1 cellular context compared by ENCODE assay signal in the genomic region with DNA sequence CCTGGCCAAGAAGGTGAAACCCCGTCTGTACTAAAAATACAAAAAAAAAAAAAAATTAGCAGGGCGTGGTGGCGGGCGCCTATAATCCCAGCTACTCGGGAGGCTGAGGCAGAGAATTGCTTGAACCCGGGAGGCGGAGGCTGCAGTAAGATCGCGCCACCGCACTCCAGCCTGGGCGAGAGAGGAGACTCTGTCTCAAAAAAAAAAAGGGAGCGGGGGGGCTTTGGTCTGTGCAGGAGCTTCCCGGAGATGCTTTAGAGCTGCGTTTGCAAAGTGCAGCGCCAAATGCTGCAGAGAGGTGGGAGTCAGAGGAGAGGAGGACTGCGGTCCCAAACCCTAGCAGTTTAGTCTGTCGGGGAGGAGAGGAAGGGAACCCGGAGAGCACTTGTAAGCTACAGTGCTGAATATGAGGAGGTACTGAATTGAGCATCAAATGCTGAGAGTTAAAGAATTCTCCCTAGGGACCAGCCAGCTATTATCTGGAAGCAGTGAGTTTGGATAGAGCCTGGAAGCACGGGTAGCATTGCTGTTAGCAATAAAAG.
TF ChIP-seq lines count a peak whose summit lies in the region.

No MANE protein-coding gene starts in this region.

TF ChIP-seq in HEK293, 187 proteins besides CTCF, POLR2A, EP300 and RAD21 (continued from another document and continues in another):
- TF ChIP-seq, protein P1, sequence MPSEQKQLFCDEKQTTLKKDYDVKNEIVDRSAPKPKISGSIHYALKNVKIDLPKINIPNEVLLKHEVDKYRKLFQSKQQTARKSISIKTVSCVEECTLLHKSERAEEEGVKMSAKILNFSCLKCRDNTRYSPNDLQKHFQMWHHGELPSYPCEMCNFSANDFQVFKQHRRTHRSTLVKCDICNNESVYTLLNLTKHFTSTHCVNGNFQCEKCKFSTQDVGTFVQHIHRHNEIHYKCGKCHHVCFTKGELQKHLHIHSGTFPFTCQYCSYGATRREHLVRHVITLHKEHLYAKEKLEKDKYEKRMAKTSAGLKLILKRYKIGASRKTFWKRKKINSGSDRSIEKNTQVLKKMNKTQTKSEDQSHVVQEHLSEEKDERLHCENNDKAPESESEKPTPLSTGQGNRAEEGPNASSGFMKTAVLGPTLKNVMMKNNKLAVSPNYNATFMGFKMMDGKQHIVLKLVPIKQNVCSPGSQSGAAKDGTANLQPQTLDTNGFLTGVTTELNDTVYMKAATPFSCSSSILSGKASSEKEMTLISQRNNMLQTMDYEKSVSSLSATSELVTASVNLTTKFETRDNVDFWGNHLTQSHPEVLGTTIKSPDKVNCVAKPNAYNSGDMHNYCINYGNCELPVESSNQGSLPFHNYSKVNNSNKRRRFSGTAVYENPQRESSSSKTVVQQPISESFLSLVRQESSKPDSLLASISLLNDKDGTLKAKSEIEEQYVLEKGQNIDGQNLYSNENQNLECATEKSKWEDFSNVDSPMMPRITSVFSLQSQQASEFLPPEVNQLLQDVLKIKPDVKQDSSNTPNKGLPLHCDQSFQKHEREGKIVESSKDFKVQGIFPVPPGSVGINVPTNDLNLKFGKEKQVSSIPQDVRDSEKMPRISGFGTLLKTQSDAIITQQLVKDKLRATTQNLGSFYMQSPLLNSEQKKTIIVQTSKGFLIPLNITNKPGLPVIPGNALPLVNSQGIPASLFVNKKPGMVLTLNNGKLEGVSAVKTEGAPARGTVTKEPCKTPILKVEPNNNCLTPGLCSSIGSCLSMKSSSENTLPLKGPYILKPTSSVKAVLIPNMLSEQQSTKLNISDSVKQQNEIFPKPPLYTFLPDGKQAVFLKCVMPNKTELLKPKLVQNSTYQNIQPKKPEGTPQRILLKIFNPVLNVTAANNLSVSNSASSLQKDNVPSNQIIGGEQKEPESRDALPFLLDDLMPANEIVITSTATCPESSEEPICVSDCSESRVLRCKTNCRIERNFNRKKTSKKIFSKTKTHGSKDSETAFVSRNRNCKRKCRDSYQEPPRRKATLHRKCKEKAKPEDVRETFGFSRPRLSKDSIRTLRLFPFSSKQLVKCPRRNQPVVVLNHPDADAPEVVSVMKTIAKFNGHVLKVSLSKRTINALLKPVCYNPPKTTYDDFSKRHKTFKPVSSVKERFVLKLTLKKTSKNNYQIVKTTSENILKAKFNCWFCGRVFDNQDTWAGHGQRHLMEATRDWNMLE (tag by site-specific recombination; conservative IDR thresholded peaks at IDR 0.05; ENCODE audit: low read depth), result no peak
- no peak for TF ChIP-seq ZNF626 (tag by site-specific recombination; IDR thresholded peaks at IDR 0.05)
- no peak for TF ChIP-seq ZNF555 (tag by site-specific recombination; conservative IDR thresholded peaks at IDR 0.05)
- no peak for TF ChIP-seq ZNF23 (tag by site-specific recombination; IDR thresholded peaks at IDR 0.05; ENCODE audit: borderline replicate concordance)
- 0 out of 2 replicates have a peak, but pooled peaks have one; percentile 38 for TF ChIP-seq ZNF843 (tag by site-specific recombination; IDR thresholded peaks at IDR 0.05)
- no peak for TF ChIP-seq ZNF2 (tag by site-specific recombination; IDR thresholded peaks at IDR 0.05)
- 0 out of 2 replicates have a peak, but pooled peaks have one; percentile 27 for TF ChIP-seq ZBTB48 (tag by site-specific recombination; IDR thresholded peaks at IDR 0.05)
- no peak for TF ChIP-seq HOXA7 (CRISPR knock-in tag; IDR thresholded peaks at IDR 0.05; ENCODE audit: borderline replicate concordance)
- TF ChIP-seq, protein P2, sequence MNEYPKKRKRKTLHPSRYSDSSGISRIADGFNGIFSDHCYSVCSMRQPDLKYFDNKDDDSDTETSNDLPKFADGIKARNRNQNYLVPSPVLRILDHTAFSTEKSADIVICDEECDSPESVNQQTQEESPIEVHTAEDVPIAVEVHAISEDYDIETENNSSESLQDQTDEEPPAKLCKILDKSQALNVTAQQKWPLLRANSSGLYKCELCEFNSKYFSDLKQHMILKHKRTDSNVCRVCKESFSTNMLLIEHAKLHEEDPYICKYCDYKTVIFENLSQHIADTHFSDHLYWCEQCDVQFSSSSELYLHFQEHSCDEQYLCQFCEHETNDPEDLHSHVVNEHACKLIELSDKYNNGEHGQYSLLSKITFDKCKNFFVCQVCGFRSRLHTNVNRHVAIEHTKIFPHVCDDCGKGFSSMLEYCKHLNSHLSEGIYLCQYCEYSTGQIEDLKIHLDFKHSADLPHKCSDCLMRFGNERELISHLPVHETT (tag by site-specific recombination; IDR thresholded peaks at IDR 0.05), result no peak; the same call in 1 of the 2 replicates
- TF ChIP-seq ZNF416 (tag by site-specific recombination; IDR thresholded peaks at IDR 0.05), result no peak
- TF ChIP-seq, protein P3, sequence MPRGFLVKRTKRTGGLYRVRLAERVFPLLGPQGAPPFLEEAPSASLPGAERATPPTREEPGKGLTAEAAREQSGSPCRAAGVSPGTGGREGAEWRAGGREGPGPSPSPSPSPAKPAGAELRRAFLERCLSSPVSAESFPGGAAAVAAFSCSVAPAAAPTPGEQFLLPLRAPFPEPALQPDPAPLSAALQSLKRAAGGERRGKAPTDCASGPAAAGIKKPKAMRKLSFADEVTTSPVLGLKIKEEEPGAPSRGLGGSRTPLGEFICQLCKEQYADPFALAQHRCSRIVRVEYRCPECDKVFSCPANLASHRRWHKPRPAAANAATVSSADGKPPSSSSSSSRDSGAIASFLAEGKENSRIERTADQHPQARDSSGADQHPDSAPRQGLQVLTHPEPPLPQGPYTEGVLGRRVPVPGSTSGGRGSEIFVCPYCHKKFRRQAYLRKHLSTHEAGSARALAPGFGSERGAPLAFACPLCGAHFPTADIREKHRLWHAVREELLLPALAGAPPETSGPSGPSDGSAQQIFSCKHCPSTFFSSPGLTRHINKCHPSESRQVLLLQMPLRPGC (tag by site-specific recombination; IDR thresholded peaks at IDR 0.05), result no peak
- no peak for TF ChIP-seq ZNF132 (tag by site-specific recombination; IDR thresholded peaks at IDR 0.05; ENCODE audit: borderline replicate concordance)
- TF ChIP-seq ZNF292 (tag by site-specific recombination; IDR thresholded peaks at IDR 0.05; ENCODE audit: borderline replicate concordance, low read depth), result no peak
- no peak for TF ChIP-seq ZNF654 (tag by site-specific recombination; IDR thresholded peaks at IDR 0.05; ENCODE audit: low read depth)
- no peak for TF ChIP-seq ZNF202 (tag by site-specific recombination; IDR thresholded peaks at IDR 0.05; ENCODE audit: borderline replicate concordance)
- TF ChIP-seq BCL11A (tag by site-specific recombination; IDR thresholded peaks at IDR 0.05; ENCODE audit: low read depth), result no peak; the same call in 1 of the 2 replicates
- TF ChIP-seq SCRT2 (tag by site-specific recombination; IDR thresholded peaks at IDR 0.05), result no peak
- TF ChIP-seq, protein P4, sequence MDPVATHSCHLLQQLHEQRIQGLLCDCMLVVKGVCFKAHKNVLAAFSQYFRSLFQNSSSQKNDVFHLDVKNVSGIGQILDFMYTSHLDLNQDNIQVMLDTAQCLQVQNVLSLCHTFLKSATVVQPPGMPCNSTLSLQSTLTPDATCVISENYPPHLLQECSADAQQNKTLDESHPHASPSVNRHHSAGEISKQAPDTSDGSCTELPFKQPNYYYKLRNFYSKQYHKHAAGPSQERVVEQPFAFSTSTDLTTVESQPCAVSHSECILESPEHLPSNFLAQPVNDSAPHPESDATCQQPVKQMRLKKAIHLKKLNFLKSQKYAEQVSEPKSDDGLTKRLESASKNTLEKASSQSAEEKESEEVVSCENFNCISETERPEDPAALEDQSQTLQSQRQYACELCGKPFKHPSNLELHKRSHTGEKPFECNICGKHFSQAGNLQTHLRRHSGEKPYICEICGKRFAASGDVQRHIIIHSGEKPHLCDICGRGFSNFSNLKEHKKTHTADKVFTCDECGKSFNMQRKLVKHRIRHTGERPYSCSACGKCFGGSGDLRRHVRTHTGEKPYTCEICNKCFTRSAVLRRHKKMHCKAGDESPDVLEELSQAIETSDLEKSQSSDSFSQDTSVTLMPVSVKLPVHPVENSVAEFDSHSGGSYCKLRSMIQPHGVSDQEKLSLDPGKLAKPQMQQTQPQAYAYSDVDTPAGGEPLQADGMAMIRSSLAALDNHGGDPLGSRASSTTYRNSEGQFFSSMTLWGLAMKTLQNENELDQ (tag by site-specific recombination; IDR thresholded peaks at IDR 0.05; ENCODE audit: low read depth), result no peak
- no peak for TF ChIP-seq ZBTB21 (tag by site-specific recombination; IDR thresholded peaks at IDR 0.05)
- TF ChIP-seq ZNF10 (tag by site-specific recombination; IDR thresholded peaks at IDR 0.05), result no peak
- no peak for TF ChIP-seq ZNF658 (tag by site-specific recombination; IDR thresholded peaks at IDR 0.05)
- TF ChIP-seq, protein P5, sequence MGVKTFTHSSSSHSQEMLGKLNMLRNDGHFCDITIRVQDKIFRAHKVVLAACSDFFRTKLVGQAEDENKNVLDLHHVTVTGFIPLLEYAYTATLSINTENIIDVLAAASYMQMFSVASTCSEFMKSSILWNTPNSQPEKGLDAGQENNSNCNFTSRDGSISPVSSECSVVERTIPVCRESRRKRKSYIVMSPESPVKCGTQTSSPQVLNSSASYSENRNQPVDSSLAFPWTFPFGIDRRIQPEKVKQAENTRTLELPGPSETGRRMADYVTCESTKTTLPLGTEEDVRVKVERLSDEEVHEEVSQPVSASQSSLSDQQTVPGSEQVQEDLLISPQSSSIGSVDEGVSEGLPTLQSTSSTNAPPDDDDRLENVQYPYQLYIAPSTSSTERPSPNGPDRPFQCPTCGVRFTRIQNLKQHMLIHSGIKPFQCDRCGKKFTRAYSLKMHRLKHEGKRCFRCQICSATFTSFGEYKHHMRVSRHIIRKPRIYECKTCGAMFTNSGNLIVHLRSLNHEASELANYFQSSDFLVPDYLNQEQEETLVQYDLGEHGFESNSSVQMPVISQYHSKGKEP (tag by site-specific recombination; IDR thresholded peaks at IDR 0.05), result no peak
- no peak for TF ChIP-seq HOXC10 (CRISPR knock-in tag; IDR thresholded peaks at IDR 0.05)
- no peak for TF ChIP-seq ZNF138 (tag by site-specific recombination; IDR thresholded peaks at IDR 0.05; ENCODE audit: borderline replicate concordance)
- peak; percentile 47; the same call in 1 of the 2 replicates for TF ChIP-seq KLF1 (tag by site-specific recombination; IDR thresholded peaks at IDR 0.05)
- no peak; the same call in 1 of the 2 replicates for TF ChIP-seq ZNF76 (tag by site-specific recombination; IDR thresholded peaks at IDR 0.05; ENCODE audit: borderline replicate concordance, low read depth)
- no peak for TF ChIP-seq GLIS2 (tag by site-specific recombination; IDR thresholded peaks at IDR 0.05)
- TF ChIP-seq ZNF707 (tag by site-specific recombination; IDR thresholded peaks at IDR 0.05), result no peak
- no peak for TF ChIP-seq ZNF223 (tag by site-specific recombination; IDR thresholded peaks at IDR 0.05)
- no peak for TF ChIP-seq ZNF16 (tag by site-specific recombination; IDR thresholded peaks at IDR 0.05; ENCODE audit: low read depth)
- no peak for TF ChIP-seq ZNF214 (tag by site-specific recombination; IDR thresholded peaks at IDR 0.05; ENCODE audit: borderline replicate concordance)
- no peak for TF ChIP-seq ZNF521 (tag by site-specific recombination; IDR thresholded peaks at IDR 0.05)
- no peak; the same call in none of the 2 replicates for TF ChIP-seq ZFHX2 (tag by site-specific recombination; conservative IDR thresholded peaks at IDR 0.05)
- TF ChIP-seq REPIN1 (tag by site-specific recombination; IDR thresholded peaks at IDR 0.05; ENCODE audit: low read depth), result no peak
- TF ChIP-seq ZNF473 (tag by site-specific recombination; IDR thresholded peaks at IDR 0.05), result no peak
- TF ChIP-seq ZNF747 (tag by site-specific recombination; IDR thresholded peaks at IDR 0.05), result no peak
- TF ChIP-seq, protein P6, sequence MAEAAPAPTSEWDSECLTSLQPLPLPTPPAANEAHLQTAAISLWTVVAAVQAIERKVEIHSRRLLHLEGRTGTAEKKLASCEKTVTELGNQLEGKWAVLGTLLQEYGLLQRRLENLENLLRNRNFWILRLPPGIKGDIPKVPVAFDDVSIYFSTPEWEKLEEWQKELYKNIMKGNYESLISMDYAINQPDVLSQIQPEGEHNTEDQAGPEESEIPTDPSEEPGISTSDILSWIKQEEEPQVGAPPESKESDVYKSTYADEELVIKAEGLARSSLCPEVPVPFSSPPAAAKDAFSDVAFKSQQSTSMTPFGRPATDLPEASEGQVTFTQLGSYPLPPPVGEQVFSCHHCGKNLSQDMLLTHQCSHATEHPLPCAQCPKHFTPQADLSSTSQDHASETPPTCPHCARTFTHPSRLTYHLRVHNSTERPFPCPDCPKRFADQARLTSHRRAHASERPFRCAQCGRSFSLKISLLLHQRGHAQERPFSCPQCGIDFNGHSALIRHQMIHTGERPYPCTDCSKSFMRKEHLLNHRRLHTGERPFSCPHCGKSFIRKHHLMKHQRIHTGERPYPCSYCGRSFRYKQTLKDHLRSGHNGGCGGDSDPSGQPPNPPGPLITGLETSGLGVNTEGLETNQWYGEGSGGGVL (tag by site-specific recombination; IDR thresholded peaks at IDR 0.05), result no peak; the same call in 1 of the 2 replicates
- TF ChIP-seq ZNF341 (tag by site-specific recombination; IDR thresholded peaks at IDR 0.05; ENCODE audit: low read depth), result peak; percentile 52
- no peak; the same call in 1 of the 2 replicates for TF ChIP-seq MZF1 (tag by site-specific recombination; IDR thresholded peaks at IDR 0.05; ENCODE audit: borderline replicate concordance)
- TF ChIP-seq, protein P7, sequence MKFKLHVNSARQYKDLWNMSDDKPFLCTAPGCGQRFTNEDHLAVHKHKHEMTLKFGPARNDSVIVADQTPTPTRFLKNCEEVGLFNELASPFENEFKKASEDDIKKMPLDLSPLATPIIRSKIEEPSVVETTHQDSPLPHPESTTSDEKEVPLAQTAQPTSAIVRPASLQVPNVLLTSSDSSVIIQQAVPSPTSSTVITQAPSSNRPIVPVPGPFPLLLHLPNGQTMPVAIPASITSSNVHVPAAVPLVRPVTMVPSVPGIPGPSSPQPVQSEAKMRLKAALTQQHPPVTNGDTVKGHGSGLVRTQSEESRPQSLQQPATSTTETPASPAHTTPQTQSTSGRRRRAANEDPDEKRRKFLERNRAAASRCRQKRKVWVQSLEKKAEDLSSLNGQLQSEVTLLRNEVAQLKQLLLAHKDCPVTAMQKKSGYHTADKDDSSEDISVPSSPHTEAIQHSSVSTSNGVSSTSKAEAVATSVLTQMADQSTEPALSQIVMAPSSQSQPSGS (tag by site-specific recombination; IDR thresholded peaks at IDR 0.05; ENCODE audit: low read depth), result no peak
- no peak for TF ChIP-seq ZNF830 (tag by site-specific recombination; IDR thresholded peaks at IDR 0.05; ENCODE audit: low read depth)
- TF ChIP-seq ZBTB20 (tag by site-specific recombination; IDR thresholded peaks at IDR 0.05), result peak; percentile 8; the same call in 1 of the 2 replicates
- TF ChIP-seq, protein P8, sequence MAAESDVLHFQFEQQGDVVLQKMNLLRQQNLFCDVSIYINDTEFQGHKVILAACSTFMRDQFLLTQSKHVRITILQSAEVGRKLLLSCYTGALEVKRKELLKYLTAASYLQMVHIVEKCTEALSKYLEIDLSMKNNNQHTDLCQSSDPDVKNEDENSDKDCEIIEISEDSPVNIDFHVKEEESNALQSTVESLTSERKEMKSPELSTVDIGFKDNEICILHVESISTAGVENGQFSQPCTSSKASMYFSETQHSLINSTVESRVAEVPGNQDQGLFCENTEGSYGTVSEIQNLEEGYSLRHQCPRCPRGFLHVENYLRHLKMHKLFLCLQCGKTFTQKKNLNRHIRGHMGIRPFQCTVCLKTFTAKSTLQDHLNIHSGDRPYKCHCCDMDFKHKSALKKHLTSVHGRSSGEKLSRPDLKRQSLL (tag by site-specific recombination; IDR thresholded peaks at IDR 0.05), result no peak
- no peak for TF ChIP-seq ZNF112 (tag by site-specific recombination; IDR thresholded peaks at IDR 0.05)
- TF ChIP-seq KLF16 (tag by site-specific recombination; IDR thresholded peaks at IDR 0.05), result no peak
- no peak for TF ChIP-seq ZNF544 (tag by site-specific recombination; IDR thresholded peaks at IDR 0.05)
